In the genomic region with DNA sequence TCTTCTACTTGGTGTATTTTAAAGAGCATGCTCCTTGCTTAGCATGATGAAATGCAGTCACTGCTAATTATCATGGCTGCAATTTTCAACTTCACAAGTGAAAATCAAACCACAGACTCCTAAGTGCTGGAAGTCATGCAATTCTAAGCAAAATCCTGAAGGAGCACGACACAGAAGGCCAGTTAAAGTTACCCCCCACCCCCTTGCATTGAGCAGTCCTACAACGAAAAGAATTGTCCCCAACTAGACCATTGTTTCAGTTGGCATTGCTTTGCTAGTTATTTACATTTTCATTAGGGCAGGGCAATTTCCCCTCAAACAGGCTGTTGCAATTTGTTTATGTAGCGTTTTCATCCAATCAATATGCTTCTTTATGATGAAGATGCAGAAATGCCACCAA, we compare ENCODE assay signal across 20 cellular contexts.
DNase-seq lines count a peak whose midpoint lies in the region; ATAC-seq, FAIRE-seq and TF ChIP-seq lines count a peak whose summit lies in the region.
"Had no signal": no experiment of that assay in that cellular context is flagged by ENCODE, and none has a peak within 500 bp of the region (broad histone marks: within the 10 kb centered on the region; RNA-seq: fewer than 3 reads in every experiment).

No MANE protein-coding gene starts in this region.

- 46% methylated on average over 3 of the region's 3 CpGs; no CpG with 5 or more reads in 1 of the 2 experiments for WGBS in endodermal cell (ENCODE audit: insufficient coverage in 1 of 2, insufficient read length in 1 of 2), 2 experiments
- WGBS in mesendoderm (ENCODE audit: extremely low coverage, insufficient coverage, low lambda C conversion rate) = no CpG with 5 or more reads among the region's 3 CpGs
- 71 to 82% (median 80%) methylated on average over 3 of the region's 3 CpGs for WGBS in small intestine, 3 donors

- H3K27ac ChIP-seq in HUES48 (ENCODE audit: low read depth, low read length) (peak overlapping the region; percentile 31), endodermal cell (ENCODE audit: low read depth, low read length) (no peak overlapping the region), mesendoderm (ENCODE audit: low read depth, low read length) (no peak overlapping the region), small intestine (ENCODE audit: low read depth in 1 of 2, low read length in 1 of 2) (no peak overlapping the region)
- H3K27ac ChIP-seq: BLaER1 had no signal

- H3K9me3 ChIP-seq in HUES48 (ENCODE audit: control insufficient read depth, insufficient read depth, low read length) (no peaks in the 10 kb centered on the region), endodermal cell (ENCODE audit: control insufficient read depth, low read length) (no peaks in the 10 kb centered on the region), small intestine (ENCODE audit: control insufficient read depth, low read depth) (no peaks in the 10 kb centered on the region)
- H3K9me3 ChIP-seq: BLaER1, HAP-1 had no signal

- no peak overlapping the region for H2BK15ac ChIP-seq in mesendoderm (replicated peaks; ENCODE audit: low read depth)

- H2BK5ac ChIP-seq in mesendoderm (ENCODE audit: low read length) = no peak overlapping the region

- H3K4me3 ChIP-seq in HUES48 (ENCODE audit: low read depth, low read length) (peak overlapping the region; percentile 4; the same call in 1 of the 2 replicates), endodermal cell (ENCODE audit: low read length) (peak overlapping the region; percentile 44), mesendoderm (ENCODE audit: low read length) (no peak overlapping the region), small intestine (ENCODE audit: low read depth in 1 of 2, low read length in 2 of 2) (no peak overlapping the region)
- H3K4me3 ChIP-seq: BLaER1, GM12878, HAP-1 had no signal

- peaks cover 42% of the 10 kb centered on the region for H3K4me1 ChIP-seq in HUES48 (ENCODE audit: control insufficient read depth, insufficient read depth, low read length)
- H3K4me1 ChIP-seq in endodermal cell (ENCODE audit: control insufficient read depth, insufficient read depth, low read length) = peaks cover 24% of the 10 kb centered on the region
- H3K4me1 ChIP-seq in mesendoderm (ENCODE audit: control insufficient read depth, low read depth, low read length) = peaks cover 4% of the 10 kb centered on the region
- H3K4me1 ChIP-seq in small intestine (ENCODE audit: control insufficient read depth in 2 of 2, insufficient read depth in 1 of 2, low read depth in 1 of 2, low read length in 1 of 2) = no peaks in the 10 kb centered on the region

- TF ChIP-seq POLR2A in GM12892 (IDR thresholded peaks at IDR 0.05; ENCODE audit: low read depth, low read length) = no peak

- no peak overlapping the region for H3K4ac ChIP-seq in mesendoderm (ENCODE audit: low read depth, low read length)

- no peak overlapping the region for H3K4me3 Mint-ChIP-seq in endodermal cell
- H3K4me3 Mint-ChIP-seq: CD14-positive monocyte; CD4-positive, alpha-beta memory T cell had no signal

- H3K79me1 ChIP-seq in mesendoderm (ENCODE audit: low read length) = no peaks in the 10 kb centered on the region

- H3K9ac ChIP-seq in HUES48 (ENCODE audit: low read depth, low read length) (no peak overlapping the region), endodermal cell (ENCODE audit: extremely low read depth, low read length, poor library complexity, severe bottlenecking) (no peak overlapping the region), mesendoderm (ENCODE audit: low read length) (no peak overlapping the region)
- H3K9ac ChIP-seq: BLaER1 had no signal

- no peak overlapping the region for H4K5ac ChIP-seq in mesendoderm (ENCODE audit: low read length)

- H3K36me3 Mint-ChIP-seq in endodermal cell (ENCODE audit: low read depth) = peaks cover 12% of the 10 kb centered on the region
- H3K36me3 Mint-ChIP-seq: CD14-positive monocyte; CD4-positive, alpha-beta memory T cell had no signal

- H3K23ac ChIP-seq in mesendoderm (ENCODE audit: low read length) = no peak overlapping the region

- ATAC-seq in HG02623 (IDR thresholded peaks at IDR 0.05; ENCODE audit: unreplicated experiment) = no peak
- ATAC-seq: GM12878 had no signal

- peaks cover 46% of the 10 kb centered on the region for H3K4me1 Mint-ChIP-seq in endodermal cell
- H3K4me1 Mint-ChIP-seq: CD14-positive monocyte; CD4-positive, alpha-beta memory T cell had no signal

- no peaks in the 10 kb centered on the region for H3K9me3 Mint-ChIP-seq in endodermal cell

- H4K8ac ChIP-seq in mesendoderm (ENCODE audit: low read depth, low read length) = no peak overlapping the region

- no peak overlapping the region for H3K18ac ChIP-seq in mesendoderm (ENCODE audit: low read length)

- H3K36me3 ChIP-seq in HUES48 (ENCODE audit: control insufficient read depth, insufficient read depth, low read length) = no peaks in the 10 kb centered on the region
- H3K36me3 ChIP-seq in endodermal cell (ENCODE audit: control insufficient read depth, insufficient read depth, low read length) = no peaks in the 10 kb centered on the region
- no peaks in the 10 kb centered on the region for H3K36me3 ChIP-seq in mesendoderm (ENCODE audit: control insufficient read depth, insufficient read depth, low read length)
- no peaks in the 10 kb centered on the region for H3K36me3 ChIP-seq in small intestine (ENCODE audit: control insufficient read depth in 2 of 2, insufficient read depth in 2 of 2, low read length in 2 of 2)
- H3K36me3 ChIP-seq: BLaER1, HAP-1 had no signal

- H3K27me3 ChIP-seq in HUES48 (ENCODE audit: control insufficient read depth, insufficient read depth, low read length) = no peaks in the 10 kb centered on the region
- no peaks in the 10 kb centered on the region for H3K27me3 ChIP-seq in endodermal cell (ENCODE audit: control insufficient read depth, insufficient read depth, low read length, poor library complexity, severe bottlenecking)
- H3K27me3 ChIP-seq in mesendoderm (ENCODE audit: insufficient read depth, low read length, poor library complexity) = no peaks in the 10 kb centered on the region
- no peaks in the 10 kb centered on the region for H3K27me3 ChIP-seq in small intestine (ENCODE audit: control insufficient read depth in 2 of 2, insufficient read depth in 2 of 2, low read length in 2 of 2)
- H3K27me3 ChIP-seq: BLaER1 had no signal

- no peaks in the 10 kb centered on the region for H3K27me3 Mint-ChIP-seq in endodermal cell (ENCODE audit: insufficient read depth)
- H3K27me3 Mint-ChIP-seq: CD4-positive, alpha-beta memory T cell had no signal

- H2AK5ac ChIP-seq in mesendoderm (ENCODE audit: low read length) = no peak overlapping the region

- H2BK120ac ChIP-seq in mesendoderm (ENCODE audit: low read depth, low read length) = no peak overlapping the region

- no peaks in the 10 kb centered on the region for H3K79me2 ChIP-seq in mesendoderm (ENCODE audit: control insufficient read depth, insufficient read depth, low read length)

- H3K27ac Mint-ChIP-seq in endodermal cell = no peak overlapping the region
- H3K27ac Mint-ChIP-seq: CD14-positive monocyte; CD4-positive, alpha-beta memory T cell had no signal

- TF ChIP-seq CTCF in endodermal cell (conservative IDR thresholded peaks at IDR 0.05) = no peak

- H3K56ac ChIP-seq in mesendoderm (ENCODE audit: low read length) = no peak overlapping the region

- no peak overlapping the region for H3K4me2 ChIP-seq in mesendoderm (ENCODE audit: low read length)
- H3K4me2 ChIP-seq: BLaER1 had no signal

- DNase-seq in H4 (ENCODE audit: low spot score) (peak; percentile 38), endodermal cell (no peak), mesendoderm (peak; percentile 37), GM12892 (ENCODE audit: insufficient read length) (no peak), small intestine (no peak), DMS153 (lab: John Stamatoyannopoulos, UW) (no peak)
- DNase-seq: 8988T, Calu3, DMS53, DND-41, EL, KG1 had no signal

- FAIRE-seq in GM12892 (lab: Jason Lieb, UNC) (no peak), small intestine (lab: Jason Lieb, UNC) (no peak)
- FAIRE-seq: GM12878, GM19239 had no signal

Comparison
In these comparisons a context has a peak if more than half of its experiments do, and no peak if none do; other contexts are left out.
1. DNase-seq: peak in H4 (single experiment) and mesendoderm (single experiment); none in endodermal cell (single experiment), GM12892 (single experiment), small intestine (single experiment) and DMS153 (single experiment).
2. H3K4me3 ChIP-seq: peak in HUES48 (single experiment) and endodermal cell (single experiment); none in mesendoderm (single experiment) and small intestine (0 of 2).